Comparison of ENCODE assay signal across 8 cellular contexts in the genomic region with DNA sequence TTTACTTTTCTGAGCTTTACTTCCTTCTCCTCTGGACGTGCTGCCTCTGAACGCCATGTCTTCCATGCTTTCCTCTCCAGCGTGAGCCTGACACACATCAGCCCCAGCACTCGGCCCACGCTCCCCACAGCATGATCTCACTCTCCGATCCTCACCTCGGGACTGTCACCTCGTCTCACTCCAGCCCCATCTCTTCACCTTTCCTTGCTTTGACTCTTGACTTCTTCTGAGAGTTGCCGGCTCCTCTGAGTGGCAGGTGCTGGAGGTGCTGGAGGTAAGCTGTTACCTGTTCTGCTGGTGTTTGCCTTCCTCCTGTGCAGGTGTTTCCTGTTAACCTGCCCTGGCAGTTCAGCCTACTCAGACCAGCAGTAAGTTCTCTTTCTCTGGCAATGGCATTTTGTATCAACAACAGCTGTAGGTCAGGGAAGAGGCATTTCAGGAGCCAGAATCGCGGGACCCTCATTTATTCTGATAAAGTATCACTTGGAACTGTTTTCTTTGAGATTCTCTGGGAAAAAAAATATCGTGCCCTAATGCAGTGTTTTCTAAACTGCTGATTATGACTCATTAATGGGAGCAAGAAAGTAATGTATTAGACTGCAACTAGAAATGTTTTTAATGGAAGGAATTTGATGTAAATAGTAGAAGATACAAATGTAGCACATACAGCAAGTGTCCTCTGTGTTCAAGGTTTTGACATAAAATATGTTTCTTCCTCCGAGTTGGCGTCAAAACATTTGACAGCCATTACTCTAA.
A peak's percentile ranks its signal among the peaks of the same experiment; 100 is the strongest.
DNase-seq lines count a peak whose midpoint lies in the region; ATAC-seq and TF ChIP-seq lines count a peak whose summit lies in the region.

No MANE protein-coding gene starts in this region.

- no peak for TF ChIP-seq POLR2A in esophagus muscularis mucosa (IDR thresholded peaks at IDR 0.05; ENCODE audit: low read depth)

- intact Hi-C loops in mammary epithelial cell (cut with micrococcal nuclease) (no loop called here), esophagus muscularis mucosa (cut with DNase I) (no loop called here)

- H2BK120ac ChIP-seq in trophoblast cell (ENCODE audit: insufficient read depth, low read length, poor library complexity), result no peak overlapping the region

- H3K18ac ChIP-seq in trophoblast cell (ENCODE audit: low read length), result peak overlapping the region; percentile 59

- H2AFZ ChIP-seq in Karpas-422 (ENCODE audit: low read length) (no peak overlapping the region), mammary epithelial cell (ENCODE audit: low read depth, low read length) (no peak overlapping the region), trophoblast cell (ENCODE audit: insufficient read depth, low read length, poor library complexity) (no peak overlapping the region)

- in situ Hi-C loops in mammary epithelial cell (cut with MboI; ENCODE audit: low sequenced_read_pairs in 2 of 2), result no loop called here

- no peak for ATAC-seq in omental fat pad (ENCODE audit: low FRiP score)

- no peaks in the 10 kb centered on the region for H3K79me1 ChIP-seq in trophoblast cell (ENCODE audit: low read length)

- H3K9me3 ChIP-seq in Karpas-422 (ENCODE audit: low read length) (no peaks in the 10 kb centered on the region), mammary epithelial cell (replicated peaks; ENCODE audit: insufficient read depth, low read length) (no peaks in the 10 kb centered on the region), trophoblast cell (ENCODE audit: insufficient read depth, low read depth, low read length) (peaks cover 2% of the 10 kb centered on the region), esophagus muscularis mucosa (no peaks in the 10 kb centered on the region)

- no peak overlapping the region for H2BK5ac ChIP-seq in trophoblast cell (ENCODE audit: low read depth, low read length, poor library complexity)

- no peak overlapping the region for H3K4ac ChIP-seq in trophoblast cell (ENCODE audit: low read depth, low read length)

- H3K36me3 ChIP-seq in GM06990 (ENCODE audit: control insufficient read depth, insufficient read depth, low read length), result no peaks in the 10 kb centered on the region
- H3K36me3 ChIP-seq in Karpas-422 (ENCODE audit: insufficient read depth, low read length), result no peaks in the 10 kb centered on the region
- H3K36me3 ChIP-seq in mammary epithelial cell (ENCODE audit: insufficient read depth, low read length), result no peaks in the 10 kb centered on the region
- no peaks in the 10 kb centered on the region for H3K36me3 ChIP-seq in trophoblast cell (ENCODE audit: control insufficient read depth in 1 of 2, insufficient read depth in 2 of 2, low read length in 2 of 2)
- no peaks in the 10 kb centered on the region for H3K36me3 ChIP-seq in esophagus muscularis mucosa

- H2BK12ac ChIP-seq in trophoblast cell (ENCODE audit: low read length), result no peak overlapping the region

- H3K4me2 ChIP-seq in Karpas-422 (ENCODE audit: low read depth, low read length, poor library complexity, severe bottlenecking), result peak overlapping the region; percentile 75
- no peak overlapping the region for H3K4me2 ChIP-seq in mammary epithelial cell (ENCODE audit: insufficient read depth, low read depth, low read length)
- H3K4me2 ChIP-seq in trophoblast cell (ENCODE audit: low read length), result no peak overlapping the region

- H4K20me1 ChIP-seq in Karpas-422 (ENCODE audit: insufficient read depth, low read depth, low read length) (no peaks in the 10 kb centered on the region; the same call in 1 of the 2 replicates), mammary epithelial cell (ENCODE audit: insufficient read depth, low read length) (no peaks in the 10 kb centered on the region)

- no peaks in the 10 kb centered on the region for H3K27me3 ChIP-seq in GM06990 (replicated peaks; ENCODE audit: control insufficient read depth, insufficient read depth, low read length)
- no peaks in the 10 kb centered on the region for H3K27me3 ChIP-seq in Karpas-422 (ENCODE audit: low read length)
- no peaks in the 10 kb centered on the region for H3K27me3 ChIP-seq in mammary epithelial cell (ENCODE audit: insufficient read depth, low read length)
- H3K27me3 ChIP-seq in trophoblast cell (ENCODE audit: insufficient read depth, low read length), result no peaks in the 10 kb centered on the region
- no peaks in the 10 kb centered on the region for H3K27me3 ChIP-seq in esophagus muscularis mucosa

- no peak overlapping the region for H2AK5ac ChIP-seq in trophoblast cell (ENCODE audit: low read length)

- H3K79me2 ChIP-seq in Karpas-422 (ENCODE audit: low read length) (peaks cover 99% of the 10 kb centered on the region), mammary epithelial cell (ENCODE audit: insufficient read depth, low read length) (peaks cover 93% of the 10 kb centered on the region), trophoblast cell (ENCODE audit: control insufficient read depth, insufficient read depth, low read length, poor library complexity) (peaks cover 10% of the 10 kb centered on the region)

- H3K9ac ChIP-seq in Karpas-422 (ENCODE audit: low read length) (peak overlapping the region; percentile 59), mammary epithelial cell (ENCODE audit: insufficient read depth, low read length) (no peak overlapping the region), trophoblast cell (ENCODE audit: low read length) (no peak overlapping the region)

- no peaks in the 10 kb centered on the region for H3K9me2 ChIP-seq in Karpas-422 (replicated peaks; ENCODE audit: insufficient read depth, low read length)

- H3K4me3 ChIP-seq in GM06990 (replicated peaks; ENCODE audit: low read depth, low read length) (no peak overlapping the region), Karpas-422 (ENCODE audit: low read length) (peak overlapping the region; percentile 62), mammary epithelial cell (replicated peaks in 1 of 3; ENCODE audit: insufficient read depth in 1 of 3, low read depth in 2 of 3, low read length in 3 of 3) (no peak overlapping the region), trophoblast cell (ENCODE audit: low read depth, low read length) (no peak overlapping the region), esophagus muscularis mucosa (no peak overlapping the region)

- no peak overlapping the region for H4K91ac ChIP-seq in trophoblast cell (ENCODE audit: low read depth, low read length)

- dilution Hi-C loops in mammary epithelial cell (cut with HindIII; ENCODE audit: low sequenced_read_pairs), result no loop called here

- no peak overlapping the region for H4K8ac ChIP-seq in trophoblast cell (ENCODE audit: low read depth, low read length)

- TF ChIP-seq EP300 in esophagus muscularis mucosa (IDR thresholded peaks at IDR 0.05), result no peak

- no peak overlapping the region for H3K23ac ChIP-seq in trophoblast cell (ENCODE audit: low read length)

- CTCF ChIA-PET in mammary epithelial cell (lab: Charles Lee; ENCODE audit: low non-redundant PET), result interaction anchor here (0.6 kb wide), 1 partner anchor 220 kb away, joined by 4 read pairs; no protein-coding TSS in a partner anchor

- DNase-seq in GM06990 (ENCODE audit: extremely low read depth, insufficient read length) (peak; percentile 36), Karpas-422 (peak; percentile 51), mammary epithelial cell (peak; percentile 26), trophoblast cell (no peak), T1000 (lab: John Stamatoyannopoulos, UW) (no peak), esophagus muscularis mucosa (ENCODE audit: extremely low spot score) (no peak), hepatic stellate cell (ENCODE audit: low spot score) (no peak), omental fat pad (ENCODE audit: low spot score) (no peak)

- 95% methylated on average over 14 of the region's 14 CpGs for WGBS in mammary epithelial cell (ENCODE audit: low coverage, missing lambda C conversion rate)
- WGBS in trophoblast cell (ENCODE audit: extremely low coverage, insufficient coverage, insufficient read length), result no CpG with 5 or more reads among the region's 14 CpGs
- 66% methylated on average over 14 of the region's 14 CpGs for WGBS in esophagus muscularis mucosa

- no peak overlapping the region for H4K12ac ChIP-seq in trophoblast cell (ENCODE audit: low read depth, low read length)

- peak overlapping the region; percentile 81 for H3K27ac ChIP-seq in Karpas-422 (ENCODE audit: low read length)
- H3K27ac ChIP-seq in mammary epithelial cell (ENCODE audit: insufficient read depth, low read depth, low read length), result no peak overlapping the region
- no peak overlapping the region for H3K27ac ChIP-seq in trophoblast cell (ENCODE audit: low read depth, low read length)
- H3K27ac ChIP-seq in esophagus muscularis mucosa (replicated peaks in 1 of 4), result no peak overlapping the region

- TF ChIP-seq CTCF in GM06990 (IDR thresholded peaks at IDR 0.05; ENCODE audit: insufficient read depth, low read length, poor library complexity, severe bottlenecking), result no peak
- no peak for TF ChIP-seq CTCF in mammary epithelial cell (conservative IDR thresholded peaks at IDR 0.05 in 1 of 2, IDR thresholded peaks at IDR 0.05 in 1 of 2; ENCODE audit: extremely low read depth in 1 of 2, insufficient read depth in 1 of 2, low read depth in 1 of 2, low read length in 2 of 2)
- no peak for TF ChIP-seq CTCF in esophagus muscularis mucosa (IDR thresholded peaks at IDR 0.05)
- no peak for TF ChIP-seq CTCF in omental fat pad (IDR thresholded peaks at IDR 0.05)

- H3K4me1 ChIP-seq in Karpas-422 (ENCODE audit: low read length), result peaks cover 98% of the 10 kb centered on the region
- H3K4me1 ChIP-seq in mammary epithelial cell (ENCODE audit: insufficient read depth, low read length), result no peaks in the 10 kb centered on the region
- H3K4me1 ChIP-seq in trophoblast cell (ENCODE audit: control insufficient read depth in 1 of 2, insufficient read depth in 2 of 2, low read length in 2 of 2), result peaks cover 0 to 7% of the 10 kb centered on the region in 2 experiments
- peaks cover 59 to 81% (median 73%) of the 10 kb centered on the region in 4 donors for H3K4me1 ChIP-seq in esophagus muscularis mucosa

- no peak overlapping the region for H3K14ac ChIP-seq in trophoblast cell (ENCODE audit: low read length)

- no TSS peak for BruUV-seq in mammary epithelial cell (replicated peaks; lab: Mats Ljungman, UMichigan)

Comparison
In these comparisons a context has a peak if more than half of its experiments do, and no peak if none do; other contexts are left out.
1. DNase-seq: peak in GM06990 (single experiment), Karpas-422 (single experiment) and mammary epithelial cell (single experiment); none in trophoblast cell (0 of 2), T1000 (single experiment), esophagus muscularis mucosa (single experiment), hepatic stellate cell (single experiment) and omental fat pad (single experiment).